In genomic region chr15:101539930-101540329, GRCh38 we compare ENCODE assay signal across 13 cellular contexts. TPM values are rescaled to one million over a fixed set of nuclear protein-coding genes. Genes with fewer than 3 reads are reported as not detected.
DNase-seq lines count a peak whose midpoint lies in the region; ATAC-seq and TF ChIP-seq lines count a peak whose summit lies in the region.
"Had no signal": no experiment of that assay in that cellular context is flagged by ENCODE, and none has a peak within 500 bp of the region (broad histone marks: within the 10 kb centered on the region; RNA-seq: fewer than 3 reads in every experiment).

No MANE protein-coding gene starts in this region.

- no peaks in the 10 kb centered on the region for H3K79me1 ChIP-seq in H9 (ENCODE audit: insufficient read depth, low read depth, low read length, poor library complexity, severe bottlenecking)

- CTCF ChIA-PET in activated CD8-positive, alpha-beta memory T cell treated with anti-CD3 and anti-CD28 coated beads, Interleukin-2, amount 10 ng/mL, durations not matched to agents 7 days and 5 days (lab: Charles Lee): no interaction called here

- ATAC-seq in activated CD8-positive, alpha-beta memory T cell treated with anti-CD3 and anti-CD28 coated beads, Interleukin-2, amount 10 ng/mL, durations not matched to agents 7 days and 5 days: no peak

- H3K9me3 ChIP-seq in H9 (ENCODE audit: control insufficient read depth, low read depth, low read length): no peaks in the 10 kb centered on the region
- H3K9me3 ChIP-seq: BLaER1, Caco-2 had no signal

- H2AFZ ChIP-seq in H9 (ENCODE audit: low read length): no peak overlapping the region
- H2AFZ ChIP-seq: GM23248 had no signal

- no peaks in the 10 kb centered on the region for H4K20me1 ChIP-seq in H9 (ENCODE audit: control insufficient read depth, insufficient read depth, insufficient read length)
- H4K20me1 ChIP-seq: BLaER1 had no signal

- H3K27ac Mint-ChIP-seq in activated CD8-positive, alpha-beta memory T cell treated with anti-CD3 and anti-CD28 coated beads, Interleukin-2, amount 10 ng/mL, durations not matched to agents 7 days and 5 days: no peak overlapping the region
- no peak overlapping the region for H3K27ac Mint-ChIP-seq in H9
- H3K27ac Mint-ChIP-seq in type B pancreatic cell: no peak overlapping the region
- H3K27ac Mint-ChIP-seq: CD8-positive, alpha-beta memory T cell; IgD-negative memory B cell had no signal

- H2BK15ac ChIP-seq in H9 (ENCODE audit: low read depth, low read length): no peak overlapping the region

- no peak overlapping the region for H2AK5ac ChIP-seq in H9 (ENCODE audit: insufficient read length, low read length)

- no peak overlapping the region for H4K8ac ChIP-seq in H9 (replicated peaks; ENCODE audit: insufficient read length, low read depth, low read length)

- no peak overlapping the region for H3K56ac ChIP-seq in H9 (ENCODE audit: insufficient read length, low read depth, low read length)

- no peak overlapping the region for H3K18ac ChIP-seq in H9 (ENCODE audit: insufficient read length, low read depth, low read length)

- H3K4ac ChIP-seq in H9 (ENCODE audit: low read depth, low read length): no peak overlapping the region

- no peak overlapping the region for H3K4me3 Mint-ChIP-seq in activated CD8-positive, alpha-beta memory T cell treated with anti-CD3 and anti-CD28 coated beads, Interleukin-2, amount 10 ng/mL, durations not matched to agents 7 days and 5 days
- H3K4me3 Mint-ChIP-seq in H9: no peak overlapping the region
- no peak overlapping the region for H3K4me3 Mint-ChIP-seq in type B pancreatic cell
- H3K4me3 Mint-ChIP-seq: CD8-positive, alpha-beta memory T cell; IgD-negative memory B cell had no signal

- no peaks in the 10 kb centered on the region for H3K4me1 ChIP-seq in H9 (ENCODE audit: insufficient read depth, low read length)
- H3K4me1 ChIP-seq: Caco-2 had no signal

- H3K4me2 ChIP-seq in H9 (ENCODE audit: insufficient read depth, insufficient read length, low read length): no peak overlapping the region
- H3K4me2 ChIP-seq: BLaER1 had no signal

- H3K9me3 Mint-ChIP-seq in activated CD8-positive, alpha-beta memory T cell treated with anti-CD3 and anti-CD28 coated beads, Interleukin-2, amount 10 ng/mL, durations not matched to agents 7 days and 5 days (ENCODE audit: low read depth): no peaks in the 10 kb centered on the region
- H3K9me3 Mint-ChIP-seq in H9 (peaks cover 4 to 9% of the 10 kb centered on the region in 2 experiments; a peak in 3 of 5 replicates), type B pancreatic cell (no peaks in the 10 kb centered on the region)
- H3K9me3 Mint-ChIP-seq: CD8-positive, alpha-beta memory T cell had no signal

- no peak overlapping the region for H3K9ac ChIP-seq in H9 (ENCODE audit: extremely low read depth, insufficient read length, low read length)
- H3K9ac ChIP-seq: BLaER1, GM23248 had no signal

- H3K27me3 ChIP-seq in H9 (ENCODE audit: insufficient read depth, low read length): no peaks in the 10 kb centered on the region
- H3K27me3 ChIP-seq: BLaER1 had no signal

- H4K91ac ChIP-seq in H9 (ENCODE audit: insufficient read length, low read depth, low read length): no peak overlapping the region

- no peak overlapping the region for H3K14ac ChIP-seq in H9 (ENCODE audit: insufficient read depth, low read length)

- no peak overlapping the region for H2BK120ac ChIP-seq in H9 (ENCODE audit: low read depth, low read length, poor library complexity, severe bottlenecking)

- H3K79me2 ChIP-seq in H9 (ENCODE audit: insufficient read depth, low read length): no peaks in the 10 kb centered on the region

- TF ChIP-seq CTCF in H9 (conservative IDR thresholded peaks at IDR 0.05) (no peak), type B pancreatic cell (conservative IDR thresholded peaks at IDR 0.05) (no peak)

- H3K27me3 Mint-ChIP-seq in activated CD8-positive, alpha-beta memory T cell treated with anti-CD3 and anti-CD28 coated beads, Interleukin-2, amount 10 ng/mL, durations not matched to agents 7 days and 5 days: no peaks in the 10 kb centered on the region
- H3K27me3 Mint-ChIP-seq in H9 (ENCODE audit: low read depth): peaks cover 6% of the 10 kb centered on the region
- H3K27me3 Mint-ChIP-seq in type B pancreatic cell: no peaks in the 10 kb centered on the region

- H3K23ac ChIP-seq in H9 (ENCODE audit: insufficient read length, low read depth, low read length): no peak overlapping the region

- no CpG with 5 or more reads among the region's 7 CpGs for WGBS in H9 (ENCODE audit: extremely low coverage, insufficient read length, low lambda C conversion rate)

- H3K36me3 Mint-ChIP-seq in activated CD8-positive, alpha-beta memory T cell treated with anti-CD3 and anti-CD28 coated beads, Interleukin-2, amount 10 ng/mL, durations not matched to agents 7 days and 5 days: no peaks in the 10 kb centered on the region
- H3K36me3 Mint-ChIP-seq in H9 (ENCODE audit: insufficient read depth in 1 of 3, low read depth in 3 of 3) (no peaks in the 10 kb centered on the region; a peak in 1 of 7 replicates), type B pancreatic cell (no peaks in the 10 kb centered on the region)
- H3K36me3 Mint-ChIP-seq: CD8-positive, alpha-beta memory T cell; IgD-negative memory B cell had no signal

- no peak overlapping the region for H2BK12ac ChIP-seq in H9 (ENCODE audit: insufficient read length, low read depth, low read length)

- no peak overlapping the region for H2BK20ac ChIP-seq in H9 (ENCODE audit: low read depth, low read length, poor library complexity, severe bottlenecking)

- no peak overlapping the region for H2BK5ac ChIP-seq in H9 (ENCODE audit: insufficient read length, low read length)

- DNase-seq in activated CD8-positive, alpha-beta memory T cell treated with anti-CD3 and anti-CD28 coated beads, Interleukin-2, amount 10 ng/mL, durations not matched to agents 7 days and 5 days: peak; percentile 22
- DNase-seq in activated CD8-positive, alpha-beta memory T cell treated with anti-CD3 and anti-CD28 coated beads, Interleukin-2, amount 50 U/mL, for 4 hours: no peak
- DNase-seq in H9: peak; percentile 5
- DNase-seq in islet precursor cell: peak; percentile 45
- peak; percentile 47 for DNase-seq in type B pancreatic cell (ENCODE audit: extremely low spot score, unreplicated experiment)
- DNase-seq in SIG-M5 treated with dmso at 0.1 percent for 504 hours (lab: John Stamatoyannopoulos, UW; ENCODE audit: unreplicated experiment): no peak
- DNase-seq in DMS 273 treated with DMSO at 0.1 percent for 48 hours (lab: John Stamatoyannopoulos, UW): no peak
- DNase-seq: AML-193; Caco-2; CD8-positive, alpha-beta memory T cell; GM23248 had no signal

- H4K5ac ChIP-seq in H9 (ENCODE audit: insufficient read length, low read depth, low read length): no peak overlapping the region

- no peak overlapping the region for H3K27ac ChIP-seq in H9 (ENCODE audit: insufficient read length, low read depth, low read length)
- H3K27ac ChIP-seq: BLaER1, GM23248 had no signal

- H3K4me1 Mint-ChIP-seq in activated CD8-positive, alpha-beta memory T cell treated with anti-CD3 and anti-CD28 coated beads, Interleukin-2, amount 10 ng/mL, durations not matched to agents 7 days and 5 days: no peaks in the 10 kb centered on the region
- H3K4me1 Mint-ChIP-seq in H9 (no peaks in the 10 kb centered on the region), type B pancreatic cell (ENCODE audit: unreplicated experiment) (peaks cover 10% of the 10 kb centered on the region)
- H3K4me1 Mint-ChIP-seq: CD8-positive, alpha-beta memory T cell; IgD-negative memory B cell had no signal

- H3K23me2 ChIP-seq in H9 (ENCODE audit: insufficient read length, low read depth, low read length, poor library complexity, severe bottlenecking): no peaks in the 10 kb centered on the region

- no peak overlapping the region for H3T11ph ChIP-seq in H9 (ENCODE audit: low read length)

RNA-seq across cellular contexts. Expression of gene PCSK6, which starts 50.4 kb away (rescaled TPM):
- 1 to 10 TPM in 1 of 2 experiments, under 1 TPM in 1; 0.44 to 1.5 TPM for total RNA-seq in activated CD8-positive, alpha-beta memory T cell treated with anti-CD3 and anti-CD28 coated beads, Interleukin-2, amount 10 ng/mL, durations not matched to agents 7 days and 5 days
- total RNA-seq in H9 (2021) (3.4 and 4.0 TPM in 2 replicates), type B pancreatic cell (ENCODE audit: low replicate concordance) (5.4 and 6.5 TPM in 2 replicates)
- total RNA-seq: GM23248 had no signal

Comparison
In these comparisons a context has a peak if more than half of its experiments do, and no peak if none do; other contexts are left out.
1. DNase-seq: peak in activated CD8-positive, alpha-beta memory T cell treated with anti-CD3 and anti-CD28 coated beads, Interleukin-2, amount 10 ng/mL, durations not matched to agents 7 days and 5 days (single experiment), H9 (single experiment), islet precursor cell (single experiment) and type B pancreatic cell (single experiment); none in activated CD8-positive, alpha-beta memory T cell treated with anti-CD3 and anti-CD28 coated beads, Interleukin-2, amount 50 U/mL, for 4 hours (single experiment), SIG-M5 treated with dmso at 0.1 percent for 504 hours (single experiment) and DMS 273 treated with DMSO at 0.1 percent for 48 hours (single experiment).